ENCODE assay signal across 8 cellular contexts in the genomic region with DNA sequence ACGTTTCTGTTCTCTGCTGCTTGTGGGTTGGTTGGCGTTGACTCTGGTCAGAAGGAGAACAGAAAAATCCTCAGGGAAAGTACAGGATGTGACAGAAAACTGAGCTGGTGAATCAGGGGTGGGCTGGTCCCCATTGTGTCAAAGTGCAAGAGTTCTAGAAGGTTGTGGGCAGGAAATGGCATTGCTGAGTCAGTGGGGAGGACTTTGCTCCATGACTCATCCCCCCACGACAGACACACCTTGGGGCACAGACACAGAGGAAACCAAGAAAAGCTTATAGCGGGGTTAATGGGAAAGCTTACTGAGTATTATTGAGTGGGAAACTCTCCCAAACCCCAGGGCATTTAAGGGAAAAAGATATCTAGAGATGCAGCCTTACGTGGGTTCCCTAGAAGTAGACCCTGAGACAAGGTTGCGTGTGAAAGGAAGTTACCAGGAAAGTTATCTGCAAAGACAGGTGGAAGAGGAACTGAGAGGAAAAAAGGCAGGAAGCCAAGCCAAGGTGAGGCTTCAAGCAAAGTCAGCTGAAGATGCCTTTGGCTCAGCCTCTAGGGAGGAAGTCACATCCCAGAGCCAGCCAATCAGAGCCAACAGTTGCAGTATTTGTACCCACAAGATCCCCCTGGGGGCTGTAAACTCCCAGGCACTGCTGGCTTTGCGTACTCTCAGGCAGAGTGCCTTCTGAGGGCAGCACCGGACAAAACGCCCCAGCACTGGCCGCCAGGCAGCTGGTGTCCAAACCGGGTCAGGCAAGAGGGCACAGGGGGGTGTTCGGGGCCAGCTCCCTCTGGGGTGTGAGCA.
DNase-seq lines count a peak whose midpoint lies in the region; ATAC-seq, FAIRE-seq and TF ChIP-seq lines count a peak whose summit lies in the region.

No MANE protein-coding gene starts in this region.

- H3K4me3 ChIP-seq in AG10803 (ENCODE audit: low read length) (peak overlapping the region; percentile 34), suprapubic skin (no peak overlapping the region)

- H3K27ac ChIP-seq in suprapubic skin = peak overlapping the region; percentile 2

- ATAC-seq in GM19463 (IDR thresholded peaks at IDR 0.05; ENCODE audit: unreplicated experiment) = peak; percentile 77
- ATAC-seq in activated T-cell treated with anti-CD3 and anti-CD28 coated beads, Interleukin-2, amount 50 U/mL, for 4 hours = peak; percentile 89 to 96

- DNase-seq in AG10803 (ENCODE audit: low read depth) (peak; percentile 94), HTR-8/SVneo (ENCODE audit: insufficient read length, low spot score) (peak; percentile 81), kidney tubule cell (ENCODE audit: low spot score) (peak; percentile 98), suprapubic skin (ENCODE audit: low spot score in 2 of 2) (peak in 1 of 2 donors; percentile 72), NCI-H748 treated with DMSO at 0.1 percent for 48 hours (lab: John Stamatoyannopoulos, UW) (no peak), NCI-H1694 treated with DMSO at 0.1 percent for 48 hours (lab: John Stamatoyannopoulos, UW) (no peak)
- no peak for DNase-seq in activated T-cell treated with anti-CD3 and anti-CD28 coated beads, Interleukin-2, amount 50 U/mL, for 4 hours

- peak overlapping the region; percentile 61 for H3K4me3 Mint-ChIP-seq in activated T-cell treated with anti-CD3 and anti-CD28 coated beads, Interleukin-2, amount 50 U/mL, for 4 hours

- peaks cover 20% of the 10 kb centered on the region for H3K4me1 Mint-ChIP-seq in activated T-cell treated with anti-CD3 and anti-CD28 coated beads, Interleukin-2, amount 50 U/mL, for 4 hours (ENCODE audit: low read depth)

- TF ChIP-seq CTCF in AG10803 (conservative IDR thresholded peaks at IDR 0.05; ENCODE audit: low read length) (no peak), suprapubic skin (IDR thresholded peaks at IDR 0.05) (no peak)

- H3K27me3 Mint-ChIP-seq in activated T-cell treated with anti-CD3 and anti-CD28 coated beads, Interleukin-2, amount 50 U/mL, for 4 hours (ENCODE audit: low read depth) = peaks cover 19% of the 10 kb centered on the region

- peaks cover 54% of the 10 kb centered on the region for H3K27me3 ChIP-seq in suprapubic skin

- 49% methylated on average over 10 of the region's 12 CpGs for WGBS in suprapubic skin

- TF ChIP-seq POLR2A in suprapubic skin (IDR thresholded peaks at IDR 0.05) = no peak

- H3K4me1 ChIP-seq in suprapubic skin = peaks cover 24% of the 10 kb centered on the region

- FAIRE-seq in HTR-8/SVneo (lab: Jason Lieb, UNC) = peak; percentile 73

- H3K9me3 Mint-ChIP-seq in activated T-cell treated with anti-CD3 and anti-CD28 coated beads, Interleukin-2, amount 50 U/mL, for 4 hours = peaks cover 8% of the 10 kb centered on the region

- no peaks in the 10 kb centered on the region for H3K36me3 Mint-ChIP-seq in activated T-cell treated with anti-CD3 and anti-CD28 coated beads, Interleukin-2, amount 50 U/mL, for 4 hours (ENCODE audit: insufficient read depth)

- TF ChIP-seq EP300 in suprapubic skin (IDR thresholded peaks at IDR 0.05) = no peak

- no peaks in the 10 kb centered on the region for H3K36me3 ChIP-seq in suprapubic skin

- H3K9me3 ChIP-seq in suprapubic skin = no peaks in the 10 kb centered on the region

Comparison
In these comparisons a context has a peak if more than half of its experiments do, and no peak if none do; other contexts are left out.
1. DNase-seq: peak in AG10803 (single experiment), HTR-8/SVneo (single experiment) and kidney tubule cell (single experiment); none in activated T-cell treated with anti-CD3 and anti-CD28 coated beads, Interleukin-2, amount 50 U/mL, for 4 hours (single experiment), NCI-H748 treated with DMSO at 0.1 percent for 48 hours (single experiment) and NCI-H1694 treated with DMSO at 0.1 percent for 48 hours (single experiment).